ENCODE assay signal across 1 cellular context in genomic region chr9:91395106-91395552, GRCh38.
TF ChIP-seq lines count a peak whose summit lies in the region.

No MANE protein-coding gene starts in this region.

TF ChIP-seq in HepG2, 621 proteins besides CTCF, POLR2A, EP300 and RAD21 (continued from another document and continues in another):
- no peak for TF ChIP-seq CERS6 (CRISPR knock-in tag; IDR thresholded peaks at IDR 0.05)
- TF ChIP-seq NCOA1 (CRISPR knock-in tag; IDR thresholded peaks at IDR 0.05) = no peak
- no peak for TF ChIP-seq RBM22 (optimal IDR thresholded peaks at IDR 0.05; ENCODE audit: low read length)
- TF ChIP-seq ZNF260 (CRISPR knock-in tag; IDR thresholded peaks at IDR 0.05; ENCODE audit: borderline replicate concordance, low read depth) = no peak
- no peak for TF ChIP-seq THYN1 (CRISPR knock-in tag; IDR thresholded peaks at IDR 0.05; ENCODE audit: borderline replicate concordance, low read depth)
- no peak for TF ChIP-seq REL (CRISPR knock-in tag; conservative IDR thresholded peaks at IDR 0.05)
- TF ChIP-seq ZSCAN22 (CRISPR knock-in tag; IDR thresholded peaks at IDR 0.05) = no peak
- peak; percentile 93 for TF ChIP-seq FOSL2 (CRISPR knock-in tag; IDR thresholded peaks at IDR 0.05)
- TF ChIP-seq, protein P1, sequence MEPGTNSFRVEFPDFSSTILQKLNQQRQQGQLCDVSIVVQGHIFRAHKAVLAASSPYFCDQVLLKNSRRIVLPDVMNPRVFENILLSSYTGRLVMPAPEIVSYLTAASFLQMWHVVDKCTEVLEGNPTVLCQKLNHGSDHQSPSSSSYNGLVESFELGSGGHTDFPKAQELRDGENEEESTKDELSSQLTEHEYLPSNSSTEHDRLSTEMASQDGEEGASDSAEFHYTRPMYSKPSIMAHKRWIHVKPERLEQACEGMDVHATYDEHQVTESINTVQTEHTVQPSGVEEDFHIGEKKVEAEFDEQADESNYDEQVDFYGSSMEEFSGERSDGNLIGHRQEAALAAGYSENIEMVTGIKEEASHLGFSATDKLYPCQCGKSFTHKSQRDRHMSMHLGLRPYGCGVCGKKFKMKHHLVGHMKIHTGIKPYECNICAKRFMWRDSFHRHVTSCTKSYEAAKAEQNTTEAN (CRISPR knock-in tag; conservative IDR thresholded peaks at IDR 0.05) = no peak
- no peak for TF ChIP-seq BCLAF1 (IDR thresholded peaks at IDR 0.05)
- no peak for TF ChIP-seq BCL3 (CRISPR knock-in tag; IDR thresholded peaks at IDR 0.05)
- TF ChIP-seq MIER3 (CRISPR knock-in tag; IDR thresholded peaks at IDR 0.05; ENCODE audit: borderline replicate concordance) = peak; percentile 97; the same call in 1 of the 2 replicates
- TF ChIP-seq ARNTL (CRISPR knock-in tag; IDR thresholded peaks at IDR 0.05) = peak; percentile 44; the same call in 1 of the 2 replicates
- no peak for TF ChIP-seq ZBTB42 (CRISPR knock-in tag; IDR thresholded peaks at IDR 0.05)
- TF ChIP-seq, protein P2, sequence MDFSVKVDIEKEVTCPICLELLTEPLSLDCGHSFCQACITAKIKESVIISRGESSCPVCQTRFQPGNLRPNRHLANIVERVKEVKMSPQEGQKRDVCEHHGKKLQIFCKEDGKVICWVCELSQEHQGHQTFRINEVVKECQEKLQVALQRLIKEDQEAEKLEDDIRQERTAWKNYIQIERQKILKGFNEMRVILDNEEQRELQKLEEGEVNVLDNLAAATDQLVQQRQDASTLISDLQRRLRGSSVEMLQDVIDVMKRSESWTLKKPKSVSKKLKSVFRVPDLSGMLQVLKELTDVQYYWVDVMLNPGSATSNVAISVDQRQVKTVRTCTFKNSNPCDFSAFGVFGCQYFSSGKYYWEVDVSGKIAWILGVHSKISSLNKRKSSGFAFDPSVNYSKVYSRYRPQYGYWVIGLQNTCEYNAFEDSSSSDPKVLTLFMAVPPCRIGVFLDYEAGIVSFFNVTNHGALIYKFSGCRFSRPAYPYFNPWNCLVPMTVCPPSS (IDR thresholded peaks at IDR 0.05) = no peak
- no peak for TF ChIP-seq KLF13 (CRISPR knock-in tag; IDR thresholded peaks at IDR 0.05)
- TF ChIP-seq, protein P3, sequence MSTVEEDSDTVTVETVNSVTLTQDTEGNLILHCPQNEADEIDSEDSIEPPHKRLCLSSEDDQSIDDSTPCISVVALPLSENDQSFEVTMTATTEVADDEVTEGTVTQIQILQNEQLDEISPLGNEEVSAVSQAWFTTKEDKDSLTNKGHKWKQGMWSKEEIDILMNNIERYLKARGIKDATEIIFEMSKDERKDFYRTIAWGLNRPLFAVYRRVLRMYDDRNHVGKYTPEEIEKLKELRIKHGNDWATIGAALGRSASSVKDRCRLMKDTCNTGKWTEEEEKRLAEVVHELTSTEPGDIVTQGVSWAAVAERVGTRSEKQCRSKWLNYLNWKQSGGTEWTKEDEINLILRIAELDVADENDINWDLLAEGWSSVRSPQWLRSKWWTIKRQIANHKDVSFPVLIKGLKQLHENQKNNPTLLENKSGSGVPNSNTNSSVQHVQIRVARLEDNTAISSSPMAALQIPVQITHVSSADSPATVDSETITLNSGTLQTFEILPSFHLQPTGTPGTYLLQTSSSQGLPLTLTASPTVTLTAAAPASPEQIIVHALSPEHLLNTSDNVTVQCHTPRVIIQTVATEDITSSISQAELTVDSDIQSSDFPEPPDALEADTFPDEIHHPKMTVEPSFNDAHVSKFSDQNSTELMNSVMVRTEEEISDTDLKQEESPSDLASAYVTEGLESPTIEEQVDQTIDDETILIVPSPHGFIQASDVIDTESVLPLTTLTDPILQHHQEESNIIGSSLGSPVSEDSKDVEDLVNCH (CRISPR knock-in tag; IDR thresholded peaks at IDR 0.05) = no peak
- TF ChIP-seq RNF2 (conservative IDR thresholded peaks at IDR 0.05; ENCODE audit: low read depth) = no peak
- TF ChIP-seq NCOA2 (CRISPR knock-in tag; IDR thresholded peaks at IDR 0.05) = peak; percentile 90
- 0 out of 2 replicates have a peak, but pooled peaks have one; percentile 24 for TF ChIP-seq ZNF24 (IDR thresholded peaks at IDR 0.05)
- no peak for TF ChIP-seq EEA1 (CRISPR knock-in tag; IDR thresholded peaks at IDR 0.05; ENCODE audit: borderline replicate concordance)
- TF ChIP-seq ZNF816 (CRISPR knock-in tag; IDR thresholded peaks at IDR 0.05; ENCODE audit: borderline replicate concordance) = peak; percentile 37; the same call in 1 of the 2 replicates
- TF ChIP-seq KDM3A (CRISPR knock-in tag; IDR thresholded peaks at IDR 0.05; ENCODE audit: low read depth) = no peak; the same call in 1 of the 2 replicates
- no peak for TF ChIP-seq ZNF878 (CRISPR knock-in tag; IDR thresholded peaks at IDR 0.05)
- no peak for TF ChIP-seq SATB2 (CRISPR knock-in tag; IDR thresholded peaks at IDR 0.05)
- TF ChIP-seq U2AF2 (IDR thresholded peaks at IDR 0.05; ENCODE audit: low read depth, low read length) = no peak
- TF ChIP-seq ZNF430 (CRISPR knock-in tag; IDR thresholded peaks at IDR 0.05) = no peak
- TF ChIP-seq ZNF138 (CRISPR knock-in tag; IDR thresholded peaks at IDR 0.05; ENCODE audit: low read depth) = no peak
- no peak for TF ChIP-seq ZNF160 (CRISPR knock-in tag; IDR thresholded peaks at IDR 0.05)
- no peak for TF ChIP-seq ZNF709 (CRISPR knock-in tag; IDR thresholded peaks at IDR 0.05)
- TF ChIP-seq ZBTB38 (CRISPR knock-in tag; IDR thresholded peaks at IDR 0.05) = no peak
- TF ChIP-seq ZNF781 (CRISPR knock-in tag; IDR thresholded peaks at IDR 0.05; ENCODE audit: borderline replicate concordance, not compliant biosample characterization) = no peak
- no peak for TF ChIP-seq KDM2A (CRISPR knock-in tag; IDR thresholded peaks at IDR 0.05; ENCODE audit: borderline replicate concordance, low read depth)
- TF ChIP-seq SRY (CRISPR knock-in tag; IDR thresholded peaks at IDR 0.05) = no peak
- no peak for TF ChIP-seq NFIB (CRISPR knock-in tag; IDR thresholded peaks at IDR 0.05; ENCODE audit: borderline replicate concordance)
- no peak for TF ChIP-seq ZNF143 (CRISPR knock-in tag; IDR thresholded peaks at IDR 0.05)
- TF ChIP-seq NFKB2 (CRISPR knock-in tag; IDR thresholded peaks at IDR 0.05; ENCODE audit: borderline replicate concordance) = no peak
- no peak for TF ChIP-seq PRDM10 (CRISPR knock-in tag; IDR thresholded peaks at IDR 0.05; ENCODE audit: low read depth)
- peak; percentile 66 for TF ChIP-seq GATAD1 (CRISPR knock-in tag; IDR thresholded peaks at IDR 0.05)
- peak; percentile 95 for TF ChIP-seq HMG20A (CRISPR knock-in tag; IDR thresholded peaks at IDR 0.05; ENCODE audit: borderline replicate concordance)
- TF ChIP-seq, protein P4, sequence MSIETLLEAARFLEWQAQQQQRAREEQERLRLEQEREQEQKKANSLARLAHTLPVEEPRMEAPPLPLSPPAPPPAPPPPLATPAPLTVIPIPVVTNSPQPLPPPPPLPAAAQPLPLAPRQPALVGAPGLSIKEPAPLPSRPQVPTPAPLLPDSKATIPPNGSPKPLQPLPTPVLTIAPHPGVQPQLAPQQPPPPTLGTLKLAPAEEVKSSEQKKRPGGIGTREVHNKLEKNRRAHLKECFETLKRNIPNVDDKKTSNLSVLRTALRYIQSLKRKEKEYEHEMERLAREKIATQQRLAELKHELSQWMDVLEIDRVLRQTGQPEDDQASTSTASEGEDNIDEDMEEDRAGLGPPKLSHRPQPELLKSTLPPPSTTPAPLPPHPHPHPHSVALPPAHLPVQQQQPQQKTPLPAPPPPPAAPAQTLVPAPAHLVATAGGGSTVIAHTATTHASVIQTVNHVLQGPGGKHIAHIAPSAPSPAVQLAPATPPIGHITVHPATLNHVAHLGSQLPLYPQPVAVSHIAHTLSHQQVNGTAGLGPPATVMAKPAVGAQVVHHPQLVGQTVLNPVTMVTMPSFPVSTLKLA (IDR thresholded peaks at IDR 0.05) = peak; percentile 38
- TF ChIP-seq ZNF124 (CRISPR knock-in tag; IDR thresholded peaks at IDR 0.05) = 0 out of 2 replicates have a peak, but pooled peaks have one; percentile 67
- no peak for TF ChIP-seq ZIK1 (CRISPR knock-in tag; IDR thresholded peaks at IDR 0.05; ENCODE audit: borderline replicate concordance, low read depth)
- no peak for TF ChIP-seq ZBTB44 (CRISPR knock-in tag; IDR thresholded peaks at IDR 0.05)
- TF ChIP-seq ZFP37 (CRISPR knock-in tag; IDR thresholded peaks at IDR 0.05; ENCODE audit: borderline replicate concordance) = 0 out of 2 replicates have a peak, but pooled peaks have one; percentile 66
- TF ChIP-seq RBM39 (IDR thresholded peaks at IDR 0.05; ENCODE audit: low read depth, low read length, poor library complexity, severe bottlenecking) = no peak
- TF ChIP-seq, protein P5, sequence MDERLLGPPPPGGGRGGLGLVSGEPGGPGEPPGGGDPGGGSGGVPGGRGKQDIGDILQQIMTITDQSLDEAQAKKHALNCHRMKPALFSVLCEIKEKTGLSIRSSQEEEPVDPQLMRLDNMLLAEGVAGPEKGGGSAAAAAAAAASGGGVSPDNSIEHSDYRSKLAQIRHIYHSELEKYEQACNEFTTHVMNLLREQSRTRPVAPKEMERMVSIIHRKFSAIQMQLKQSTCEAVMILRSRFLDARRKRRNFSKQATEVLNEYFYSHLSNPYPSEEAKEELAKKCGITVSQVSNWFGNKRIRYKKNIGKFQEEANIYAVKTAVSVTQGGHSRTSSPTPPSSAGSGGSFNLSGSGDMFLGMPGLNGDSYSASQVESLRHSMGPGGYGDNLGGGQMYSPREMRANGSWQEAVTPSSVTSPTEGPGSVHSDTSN (CRISPR knock-in tag; IDR thresholded peaks at IDR 0.05) = no peak
- no peak for TF ChIP-seq SP1 (IDR thresholded peaks at IDR 0.05)
- TF ChIP-seq SP1 (CRISPR knock-in tag; IDR thresholded peaks at IDR 0.05) = no peak
- TF ChIP-seq CHD4 (IDR thresholded peaks at IDR 0.05; ENCODE audit: borderline replicate concordance, low read length) = peak; percentile 69; the same call in 1 of the 2 replicates
- peak; percentile 56; the same call in 1 of the 2 replicates for TF ChIP-seq TCF7 (IDR thresholded peaks at IDR 0.05; ENCODE audit: low read depth)
